16 cellular contexts compared by ENCODE assay signal in genomic region chr12:124761876-124762275, GRCh38.
DNase-seq lines count a peak whose midpoint lies in the region; ATAC-seq, FAIRE-seq and TF ChIP-seq lines count a peak whose summit lies in the region.
"Had no signal": no experiment of that assay in that cellular context is flagged by ENCODE, and none has a peak within 500 bp of the region (broad histone marks: within the 10 kb centered on the region; RNA-seq: fewer than 3 reads in every experiment).

No MANE protein-coding gene starts in this region.

- H3K36me3 ChIP-seq in upper lobe of right lung = no peaks in the 10 kb centered on the region

- CTCF ChIA-PET in activated naive CD4-positive, alpha-beta T cell treated with anti-CD3 and anti-CD28 coated beads for 36 hours (lab: Charles Lee) = interaction anchor here (1.1 to 2.3 kb wide), 9 partner anchors 10 to 235 kb away, joined by 3 to 20 read pairs (median 4); partner anchors contain the start of gene NCOR2
- CTCF ChIA-PET in activated naive CD4-positive, alpha-beta T cell treated with anti-CD3 and anti-CD28 coated beads, Interleukin-2, amount 10 ng/mL, durations not matched to agents 7 days and 5 days (lab: Charles Lee) = interaction anchor here (0.9 to 1.5 kb wide), 4 partner anchors 9 to 292 kb away, joined by 3 to 6 read pairs (median 4); no protein-coding TSS in a partner anchor

- no peak overlapping the region for H3K27ac ChIP-seq in upper lobe of right lung
- H3K27ac ChIP-seq: RWPE1 had no signal

- H3K4me3 Mint-ChIP-seq in activated naive CD4-positive, alpha-beta T cell treated with anti-CD3 and anti-CD28 coated beads for 36 hours = no peak overlapping the region
- no peak overlapping the region for H3K4me3 Mint-ChIP-seq in activated naive CD4-positive, alpha-beta T cell treated with anti-CD3 and anti-CD28 coated beads, Interleukin-2, amount 10 ng/mL, durations not matched to agents 7 days and 5 days
- peak overlapping the region; percentile 47 for H3K4me3 Mint-ChIP-seq in activated naive CD4-positive, alpha-beta T cell treated with anti-CD3 and anti-CD28 coated beads, Interleukin-2, amount 50 U/mL, for 24 hours
- H3K4me3 Mint-ChIP-seq: CD4-positive, CD25-positive, alpha-beta regulatory T cell; naive thymus-derived CD8-positive, alpha-beta T cell had no signal

- no peak for TF ChIP-seq CTCF in upper lobe of right lung (IDR thresholded peaks at IDR 0.05)

- H3K36me3 Mint-ChIP-seq in activated naive CD4-positive, alpha-beta T cell treated with anti-CD3 and anti-CD28 coated beads for 36 hours (ENCODE audit: low read depth) = peaks cover 3% of the 10 kb centered on the region
- peaks cover 8% of the 10 kb centered on the region for H3K36me3 Mint-ChIP-seq in activated naive CD4-positive, alpha-beta T cell treated with anti-CD3 and anti-CD28 coated beads, Interleukin-2, amount 10 ng/mL, durations not matched to agents 7 days and 5 days
- peaks cover 4% of the 10 kb centered on the region for H3K36me3 Mint-ChIP-seq in activated naive CD4-positive, alpha-beta T cell treated with anti-CD3 and anti-CD28 coated beads, Interleukin-2, amount 50 U/mL, for 24 hours
- H3K36me3 Mint-ChIP-seq: CD4-positive, CD25-positive, alpha-beta regulatory T cell had no signal

- H3K4me1 ChIP-seq in upper lobe of right lung = peaks cover 38% of the 10 kb centered on the region

- H3K27ac Mint-ChIP-seq in activated naive CD4-positive, alpha-beta T cell treated with anti-CD3 and anti-CD28 coated beads for 36 hours = no peak overlapping the region
- H3K27ac Mint-ChIP-seq in activated naive CD4-positive, alpha-beta T cell treated with anti-CD3 and anti-CD28 coated beads, Interleukin-2, amount 10 ng/mL, durations not matched to agents 7 days and 5 days = no peak overlapping the region
- H3K27ac Mint-ChIP-seq in activated naive CD4-positive, alpha-beta T cell treated with anti-CD3 and anti-CD28 coated beads, Interleukin-2, amount 50 U/mL, for 24 hours = no peak overlapping the region
- H3K27ac Mint-ChIP-seq: CD4-positive, CD25-positive, alpha-beta regulatory T cell had no signal

- H3K9me3 Mint-ChIP-seq in activated naive CD4-positive, alpha-beta T cell treated with anti-CD3 and anti-CD28 coated beads for 36 hours = peaks cover 30% of the 10 kb centered on the region
- peaks cover 29% of the 10 kb centered on the region for H3K9me3 Mint-ChIP-seq in activated naive CD4-positive, alpha-beta T cell treated with anti-CD3 and anti-CD28 coated beads, Interleukin-2, amount 10 ng/mL, durations not matched to agents 7 days and 5 days
- no peaks in the 10 kb centered on the region for H3K9me3 Mint-ChIP-seq in activated naive CD4-positive, alpha-beta T cell treated with anti-CD3 and anti-CD28 coated beads, Interleukin-2, amount 50 U/mL, for 24 hours

- FAIRE-seq in urothelium cell line (lab: Jason Lieb, UNC) = no peak
- FAIRE-seq: small intestine had no signal

- no peaks in the 10 kb centered on the region for H3K9me3 ChIP-seq in upper lobe of right lung

- intact Hi-C loops in activated naive CD4-positive, alpha-beta T cell treated with anti-CD3 and anti-CD28 coated beads for 36 hours (cut with micrococcal nuclease) = loop anchor here (1.0 to 2.0 kb wide), 3 partner anchors 12 to 193 kb away; no protein-coding TSS in a partner anchor
- intact Hi-C loops in upper lobe of right lung (cut with DNase I) = loop anchor here (10.0 kb wide), 1 partner anchor 197 kb away; the partner anchor contains the start of gene NCOR2

- H3K27me3 Mint-ChIP-seq in activated naive CD4-positive, alpha-beta T cell treated with anti-CD3 and anti-CD28 coated beads for 36 hours (ENCODE audit: low read depth) = peaks cover 5% of the 10 kb centered on the region
- peaks cover 48% of the 10 kb centered on the region for H3K27me3 Mint-ChIP-seq in activated naive CD4-positive, alpha-beta T cell treated with anti-CD3 and anti-CD28 coated beads, Interleukin-2, amount 10 ng/mL, durations not matched to agents 7 days and 5 days
- H3K27me3 Mint-ChIP-seq in activated naive CD4-positive, alpha-beta T cell treated with anti-CD3 and anti-CD28 coated beads, Interleukin-2, amount 50 U/mL, for 24 hours = peaks cover 1% of the 10 kb centered on the region

- no peaks in the 10 kb centered on the region for H3K27me3 ChIP-seq in upper lobe of right lung

- no peak overlapping the region for H3K4me3 ChIP-seq in upper lobe of right lung

- ATAC-seq in upper lobe of right lung = no peak
- ATAC-seq: naive thymus-derived CD8-positive, alpha-beta T cell had no signal

- peaks cover 36% of the 10 kb centered on the region for H3K4me1 Mint-ChIP-seq in activated naive CD4-positive, alpha-beta T cell treated with anti-CD3 and anti-CD28 coated beads for 36 hours (ENCODE audit: low read depth)
- H3K4me1 Mint-ChIP-seq in activated naive CD4-positive, alpha-beta T cell treated with anti-CD3 and anti-CD28 coated beads, Interleukin-2, amount 10 ng/mL, durations not matched to agents 7 days and 5 days = no peaks in the 10 kb centered on the region
- peaks cover 39% of the 10 kb centered on the region for H3K4me1 Mint-ChIP-seq in activated naive CD4-positive, alpha-beta T cell treated with anti-CD3 and anti-CD28 coated beads, Interleukin-2, amount 50 U/mL, for 24 hours

- DNase-seq in activated naive CD4-positive, alpha-beta T cell treated with anti-CD3 and anti-CD28 coated beads for 36 hours = peak; percentile 59
- no peak for DNase-seq in activated naive CD4-positive, alpha-beta T cell treated with anti-CD3 and anti-CD28 coated beads, Interleukin-2, amount 10 ng/mL, durations not matched to agents 7 days and 5 days
- DNase-seq in middle frontal gyrus (ENCODE audit: extremely low spot score, low spot score) (peak; percentile 15), urothelium cell line (ENCODE audit: low spot score) (peak; percentile 54), iPS-NIHi7 (ENCODE audit: extremely low spot score) (no peak), NCI-H187 treated with DMSO at 0.1 percent for 48 hours (lab: John Stamatoyannopoulos, UW) (no peak), upper lobe of right lung (no peak)
- DNase-seq: CD4-positive, CD25-positive, alpha-beta regulatory T cell; foreskin fibroblast; kidney glomerular epithelial cell; naive thymus-derived CD8-positive, alpha-beta T cell; NCI-H446 treated with DMSO at 0.1 percent for 48 hours; small intestine; stimulated activated naive CD4-positive, alpha-beta T cell treated with Interleukin-2 at 50 U/mL for 16 hours had no signal

Comparison
In these comparisons a context has a peak if more than half of its experiments do, and no peak if none do; other contexts are left out.
1. DNase-seq: peak in activated naive CD4-positive, alpha-beta T cell treated with anti-CD3 and anti-CD28 coated beads for 36 hours (single experiment), middle frontal gyrus (single experiment) and urothelium cell line (single experiment); none in activated naive CD4-positive, alpha-beta T cell treated with anti-CD3 and anti-CD28 coated beads, Interleukin-2, amount 10 ng/mL, durations not matched to agents 7 days and 5 days (single experiment), iPS-NIHi7 (single experiment), NCI-H187 treated with DMSO at 0.1 percent for 48 hours (single experiment) and upper lobe of right lung (single experiment).